Comparison of ENCODE assay signal across 12 cellular contexts in the genomic region with DNA sequence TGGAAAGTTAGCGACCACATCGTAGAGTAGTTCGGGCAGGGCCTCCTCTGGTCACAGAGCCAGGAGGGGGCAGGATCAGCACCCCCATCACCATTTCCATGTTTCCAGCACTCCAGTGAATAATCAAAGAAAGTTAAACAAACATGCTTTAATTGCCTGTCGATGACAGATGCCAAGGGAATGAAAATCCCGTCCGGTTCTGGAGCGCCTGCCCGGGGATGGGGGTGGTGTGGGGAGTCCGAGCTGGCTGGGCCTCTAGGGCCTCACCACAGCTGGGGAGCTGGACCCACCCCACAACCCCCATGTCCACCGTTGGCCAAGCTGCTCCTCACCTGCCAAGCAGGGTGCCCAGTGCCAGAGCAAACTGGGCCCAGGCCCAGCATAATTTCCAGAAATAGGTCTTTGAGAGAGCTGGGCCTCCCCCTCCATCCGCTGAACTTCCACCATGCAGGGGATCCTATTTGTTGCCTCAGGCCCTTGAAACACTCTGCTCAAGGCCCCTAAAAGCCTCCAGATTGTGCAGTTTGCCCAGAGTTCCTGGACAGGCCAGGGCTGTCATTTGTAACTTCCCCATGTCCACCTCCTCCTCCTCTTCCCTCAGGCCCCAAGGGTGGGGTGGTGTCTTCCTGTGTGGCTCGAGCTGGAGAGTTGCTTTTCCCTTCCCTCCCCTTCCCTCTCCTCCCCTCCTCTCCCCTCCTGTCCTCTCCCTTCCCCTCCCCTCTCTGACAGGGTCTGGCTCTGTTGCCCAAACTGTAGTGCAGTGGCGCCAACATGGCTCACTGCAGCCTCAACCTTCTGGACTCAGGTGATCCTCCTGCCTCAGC.
A peak's percentile ranks its signal among the peaks of the same experiment; 100 is the strongest.
DNase-seq lines count a peak whose midpoint lies in the region; ATAC-seq and TF ChIP-seq lines count a peak whose summit lies in the region.
"Had no signal": no experiment of that assay in that cellular context is flagged by ENCODE, and none has a peak within 500 bp of the region (broad histone marks: within the 10 kb centered on the region; RNA-seq: fewer than 3 reads in every experiment).

No MANE protein-coding gene starts in this region.

- no peak overlapping the region for H3K27ac ChIP-seq in right atrium auricular region
- H3K27ac ChIP-seq in lower lobe of right lung = peak overlapping the region; percentile 24
- H3K27ac ChIP-seq: KMS-11, SJCRH30 had no signal

- H3K9me3 Mint-ChIP-seq in chondrocyte (ENCODE audit: low read depth) = peaks cover 6% of the 10 kb centered on the region

- H3K4me1 ChIP-seq in right atrium auricular region (no peaks in the 10 kb centered on the region), lower lobe of right lung (no peaks in the 10 kb centered on the region)
- H3K4me1 ChIP-seq: SJCRH30 had no signal

- intact Hi-C loops in Right ventricle myocardium inferior (cut with DNase I) = no loop called here
- intact Hi-C loops in lower lobe of right lung (cut with DNase I) = no loop called here

- no peak for TF ChIP-seq CTCF in right atrium auricular region (IDR thresholded peaks at IDR 0.05)
- TF ChIP-seq CTCF in chondrocyte (IDR thresholded peaks at IDR 0.05) = no peak
- no peak for TF ChIP-seq CTCF in lower lobe of right lung (IDR thresholded peaks at IDR 0.05)

- no peak overlapping the region for H3K4me3 ChIP-seq in right atrium auricular region
- H3K4me3 ChIP-seq in lower lobe of right lung = no peak overlapping the region
- H3K4me3 ChIP-seq: SJCRH30 had no signal

- H3K4me1 Mint-ChIP-seq in chondrocyte (ENCODE audit: low read depth) = peaks cover 11% of the 10 kb centered on the region
- H3K4me1 Mint-ChIP-seq: activated CD4-positive, alpha-beta T cell treated with anti-CD3 and anti-CD28 coated beads for 36 hours had no signal

- no peaks in the 10 kb centered on the region for H3K27me3 Mint-ChIP-seq in chondrocyte (ENCODE audit: low read depth)

- DNase-seq in Right ventricle myocardium inferior (ENCODE audit: missing footprints) = no peak
- no peak for DNase-seq in right atrium auricular region (ENCODE audit: low spot score)
- no peak for DNase-seq in chondrocyte (ENCODE audit: low spot score)
- DNase-seq in lower lobe of right lung = peak; percentile 51
- no peak for DNase-seq in stimulated activated CD4-positive, alpha-beta T cell treated with anti-CD3 and anti-CD28 coated beads, Interleukin-15, amount 100 ng/mL, for 24 hours
- no peak for DNase-seq in iPS-NIHi7 (ENCODE audit: extremely low spot score)
- no peak for DNase-seq in cortex of kidney (lab: John Stamatoyannopoulos, UW)
- DNase-seq: activated CD4-positive, alpha-beta T cell treated with anti-CD3 and anti-CD28 coated beads for 36 hours; NCI-H226; SJCRH30 had no signal

- H3K27me3 ChIP-seq in right atrium auricular region (no peaks in the 10 kb centered on the region), lower lobe of right lung (ENCODE audit: low read depth) (peaks cover 3% of the 10 kb centered on the region)
- H3K27me3 ChIP-seq: SJCRH30 had no signal

- H3K27ac Mint-ChIP-seq in chondrocyte (ENCODE audit: unreplicated experiment) = peak overlapping the region; percentile 61
- H3K27ac Mint-ChIP-seq: activated CD4-positive, alpha-beta T cell treated with anti-CD3 and anti-CD28 coated beads for 36 hours had no signal

- H3K4me3 Mint-ChIP-seq in chondrocyte (ENCODE audit: unreplicated experiment) = no peak overlapping the region
- H3K4me3 Mint-ChIP-seq: activated CD4-positive, alpha-beta T cell treated with anti-CD3 and anti-CD28 coated beads for 36 hours had no signal

- H3K9me3 ChIP-seq in right atrium auricular region = peaks cover 0 to 16% of the 10 kb centered on the region in 2 donors
- peaks cover 4% of the 10 kb centered on the region for H3K9me3 ChIP-seq in lower lobe of right lung
- H3K9me3 ChIP-seq: SJCRH30 had no signal

- H3K36me3 ChIP-seq in right atrium auricular region = no peaks in the 10 kb centered on the region
- no peaks in the 10 kb centered on the region for H3K36me3 ChIP-seq in lower lobe of right lung
- H3K36me3 ChIP-seq: SJCRH30 had no signal

- ATAC-seq in Right ventricle myocardium inferior = peak; percentile 74
- ATAC-seq in lower lobe of right lung = peak; percentile 80 to 85
- ATAC-seq in GM19035 (IDR thresholded peaks at IDR 0.05; ENCODE audit: unreplicated experiment) = no peak
- ATAC-seq: activated CD4-positive, alpha-beta T cell treated with anti-CD3 and anti-CD28 coated beads for 36 hours had no signal

- peaks cover 7% of the 10 kb centered on the region for H3K36me3 Mint-ChIP-seq in chondrocyte (ENCODE audit: low read depth)
